ENCODE assay signal across 28 cellular contexts in genomic region chr1:84496498-84496897, GRCh38.
"Had no signal": no experiment of that assay in that cellular context is flagged by ENCODE, and none has a peak within 500 bp of the region (broad histone marks: within the 10 kb centered on the region; RNA-seq: fewer than 3 reads in every experiment).

No MANE protein-coding gene starts in this region.

- H3K9me3 ChIP-seq: ovary, psoas muscle, spleen, suprapubic skin, testis, tibial artery, transverse colon, upper lobe of right lung, uterus had no signal

- H3K36me3 ChIP-seq: ovary, uterus had no signal

- H3K9ac ChIP-seq: neural progenitor cell, parathyroid adenoma had no signal

- H3K79me2 ChIP-seq: parathyroid adenoma had no signal

- H2AFZ ChIP-seq: neural progenitor cell, parathyroid adenoma had no signal

- H3K4me1 ChIP-seq: neural progenitor cell, parathyroid adenoma, uterus had no signal

- ATAC-seq: natural killer cell; psoas muscle; right cardiac atrium; sciatic nerve; stimulated activated memory B cell treated with anti-CD40 and anti-IgM and Interleukin-4, amounts not matched to agents 10 μg/mL and 1 μg/mL and 100 μg/mL, for 72 hours; stimulated activated naive CD8-positive, alpha-beta T cell treated with anti-CD3 and anti-CD28 coated beads, Interleukin-15, amount 100 ng/mL, for 72 hours; stimulated activated naive CD8-positive, alpha-beta T cell treated with anti-CD3 and anti-CD28 coated beads, Interleukin-15, Interleukin-2, amounts not matched to agents 100 U/mL and 50 U/mL, for 24 hours; upper lobe of right lung had no signal

- H3K27ac ChIP-seq: neural progenitor cell, ovary, parathyroid adenoma, psoas muscle, skin epidermis, spleen, suprapubic skin, testis, tibial artery, transverse colon, upper lobe of right lung, uterus had no signal

- DNase-seq: natural killer cell; occipital lobe; ovary; posterior cingulate gyrus; psoas muscle; right cardiac atrium; spleen; stimulated activated CD4-positive, alpha-beta T cell treated with anti-CD3 and anti-CD28 coated beads, Interleukin-12 subunit alpha, Interleukin-12 subunit beta, amount 100 ng/mL, for 4 hours; stimulated activated CD4-positive, alpha-beta T cell treated with anti-CD3 and anti-CD28 coated beads, Interleukin-1b, Interleukin-23, amount 100 ng/mL, for 48 hours; stimulated activated CD4-positive, alpha-beta T cell treated with anti-CD3 and anti-CD28 coated beads, Interleukin-4, amount 100 ng/mL, for 1 hour; stimulated activated CD4-positive, alpha-beta T cell treated with anti-CD3 and anti-CD28 coated beads, Interleukin-4, amount 100 ng/mL, for 4 hours; stimulated activated CD8-positive, alpha-beta memory T cell treated with anti-CD3 and anti-CD28 coated beads, Interleukin-4, amount 100 ng/mL, for 48 hours; stimulated activated naive CD4-positive, alpha-beta T cell; stimulated activated naive CD8-positive, alpha-beta T cell treated with anti-CD3 and anti-CD28 coated beads, Interleukin-15, amount 100 ng/mL, for 72 hours; stimulated activated naive CD8-positive, alpha-beta T cell treated with anti-CD3 and anti-CD28 coated beads, Interleukin-15, Interleukin-2, amounts not matched to agents 100 U/mL and 50 U/mL, for 24 hours; substantia nigra; testis; tibial artery; transverse colon; upper lobe of right lung; uterus had no signal

- H3K27me3 ChIP-seq: neural progenitor cell, ovary, spleen, suprapubic skin, testis, tibial artery, transverse colon, upper lobe of right lung, uterus had no signal

- H3K4me3 ChIP-seq: neural progenitor cell, ovary, psoas muscle, skin epidermis, smooth muscle cell, spleen, suprapubic skin, testis, tibial artery, transverse colon, upper lobe of right lung, uterus had no signal

- H3K4me2 ChIP-seq: neural progenitor cell, smooth muscle cell had no signal
